ENCODE assay signal across 12 cellular contexts in the genomic region with DNA sequence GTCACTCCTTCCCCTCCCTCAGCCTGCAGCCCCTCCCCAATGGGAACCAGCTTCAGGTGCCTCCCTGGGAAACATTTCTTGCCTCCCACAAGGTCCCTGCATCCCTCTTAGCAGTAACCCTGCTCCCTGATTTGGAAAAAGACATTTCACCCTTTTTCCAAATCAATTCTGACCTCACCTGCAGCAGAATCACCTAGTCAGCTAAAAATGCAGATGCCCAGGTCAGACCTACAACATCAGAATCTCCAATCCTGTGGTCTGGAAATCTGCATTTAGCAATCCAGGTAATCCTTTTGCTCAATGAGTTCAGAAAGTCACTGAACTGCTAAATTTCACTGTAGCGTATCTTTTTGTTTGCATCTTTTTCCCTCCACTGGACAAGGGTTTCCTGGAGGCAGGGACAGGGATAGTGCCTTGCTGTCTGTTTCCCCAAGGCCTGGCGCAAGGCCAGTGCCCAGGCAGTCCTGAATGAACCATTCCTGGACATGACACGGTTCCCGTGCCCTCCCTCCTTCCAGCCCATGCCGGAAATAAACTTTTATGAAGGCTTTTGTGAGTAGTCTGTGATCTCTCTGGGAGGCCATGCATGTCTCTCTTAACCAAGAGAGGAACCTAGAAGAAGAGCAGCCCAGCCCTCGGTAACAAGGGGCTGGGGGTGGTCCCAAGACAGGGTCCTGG. TPM values are rescaled to one million over a fixed set of nuclear protein-coding genes. Genes with fewer than 3 reads are reported as not detected.
DNase-seq lines count a peak whose midpoint lies in the region; ATAC-seq, FAIRE-seq and TF ChIP-seq lines count a peak whose summit lies in the region.
"Had no signal": no experiment of that assay in that cellular context is flagged by ENCODE, and none has a peak within 500 bp of the region (broad histone marks: within the 10 kb centered on the region; RNA-seq: fewer than 3 reads in every experiment).

No MANE protein-coding gene starts in this region.

- peaks cover 2% of the 10 kb centered on the region for H3K36me3 Mint-ChIP-seq in T-helper 17 cell (ENCODE audit: low read depth)
- H3K36me3 Mint-ChIP-seq: stimulated activated effector memory CD8-positive, alpha-beta T cell treated with anti-CD3 and anti-CD28 coated beads, Interleukin-12 subunit alpha, Interleukin-12 subunit beta, amount 100 ng/mL, for 72 hours had no signal

- H3K36me3 ChIP-seq in right atrium auricular region (no peaks in the 10 kb centered on the region), bronchial epithelial cell (ENCODE audit: control insufficient read depth, insufficient read depth, low read length) (no peaks in the 10 kb centered on the region), left lung (no peaks in the 10 kb centered on the region)

- H3K9me3 ChIP-seq in right atrium auricular region: no peaks in the 10 kb centered on the region
- no peaks in the 10 kb centered on the region for H3K9me3 ChIP-seq in left lung
- H3K9me3 ChIP-seq in T-helper 17 cell (ENCODE audit: control insufficient read depth, low read length, poor library complexity, severe bottlenecking): no peaks in the 10 kb centered on the region

- no peak overlapping the region for H3K4me3 Mint-ChIP-seq in T-helper 17 cell
- H3K4me3 Mint-ChIP-seq: stimulated activated effector memory CD8-positive, alpha-beta T cell treated with anti-CD3 and anti-CD28 coated beads, Interleukin-12 subunit alpha, Interleukin-12 subunit beta, amount 100 ng/mL, for 72 hours; T-helper 1 cell treated with Interleukin-12 subunit alpha and Interleukin-12 subunit beta and Interleukin-4 antibody, amounts not matched to agents 30 μg/mL and 1 μg/mL, for 36 hours had no signal

- H3K27me3 ChIP-seq in right atrium auricular region (no peaks in the 10 kb centered on the region), bronchial epithelial cell (ENCODE audit: control insufficient read depth, insufficient read depth, low read length) (no peaks in the 10 kb centered on the region), left lung (peaks cover 0 to 25% of the 10 kb centered on the region in 2 donors)

- intact Hi-C loops in Right ventricle myocardium inferior (cut with DNase I): no loop called here
- intact Hi-C loops in left lung (cut with DNase I): no loop called here

- peaks cover 2% of the 10 kb centered on the region for H3K4me1 Mint-ChIP-seq in T-helper 17 cell

- H3K4me3 ChIP-seq in right atrium auricular region (no peak overlapping the region), bronchial epithelial cell (ENCODE audit: low read depth, low read length) (no peak overlapping the region), left lung (no peak overlapping the region)

- TF ChIP-seq CTCF in right atrium auricular region (IDR thresholded peaks at IDR 0.05) (no peak), bronchial epithelial cell (IDR thresholded peaks at IDR 0.05; ENCODE audit: insufficient read depth, low read length, severe bottlenecking) (no peak), left lung (IDR thresholded peaks at IDR 0.05) (no peak)

- DNase-seq in Right ventricle myocardium inferior (ENCODE audit: missing footprints): peak; percentile 84
- DNase-seq in right atrium auricular region (ENCODE audit: low spot score): no peak
- peak; percentile 33 for DNase-seq in bronchial epithelial cell (ENCODE audit: low read depth)
- DNase-seq in left lung: no peak
- DNase-seq in T-helper 17 cell: no peak
- no peak for DNase-seq in NCI-H1694 (lab: John Stamatoyannopoulos, UW)
- no peak for DNase-seq in NCI-H345 treated with DMSO at 0.1 percent for 48 hours (lab: John Stamatoyannopoulos, UW; ENCODE audit: unreplicated experiment)
- no peak for DNase-seq in NCI-H1105 (lab: John Stamatoyannopoulos, UW)
- DNase-seq: activated gamma-delta T cell, NCI-H1436 treated with DMSO at 0.1 percent for 48 hours had no signal

- H3K27ac ChIP-seq in right atrium auricular region: peak overlapping the region in 1 of 2 donors; percentile 51
- no peak overlapping the region for H3K27ac ChIP-seq in left lung

- H3K4me1 ChIP-seq in right atrium auricular region (peaks cover 0 to 28% of the 10 kb centered on the region in 2 donors), left lung (peaks cover 0 to 5% of the 10 kb centered on the region in 2 donors)

- no peak for FAIRE-seq in bronchial epithelial cell (lab: Jason Lieb, UNC)

- ATAC-seq in Right ventricle myocardium inferior (peak; percentile 85), left lung (peak; percentile 56), T-helper 17 cell (no peak)
- ATAC-seq: stimulated activated effector memory CD8-positive, alpha-beta T cell treated with anti-CD3 and anti-CD28 coated beads, Interleukin-12 subunit alpha, Interleukin-12 subunit beta, amount 100 ng/mL, for 72 hours had no signal

- H3K27me3 Mint-ChIP-seq in T-helper 17 cell: peaks cover 66% of the 10 kb centered on the region

- H3K27ac Mint-ChIP-seq in T-helper 17 cell: no peak overlapping the region
- H3K27ac Mint-ChIP-seq: stimulated activated effector memory CD8-positive, alpha-beta T cell treated with anti-CD3 and anti-CD28 coated beads, Interleukin-12 subunit alpha, Interleukin-12 subunit beta, amount 100 ng/mL, for 72 hours; T-helper 1 cell treated with Interleukin-12 subunit alpha and Interleukin-12 subunit beta and Interleukin-4 antibody, amounts not matched to agents 30 μg/mL and 1 μg/mL, for 36 hours had no signal

RNA-seq across cellular contexts. Expression of a gene that starts 44.0 kb away (rescaled TPM):
- total RNA-seq in Right ventricle myocardium inferior (1.0 TPM), right atrium auricular region (10 to 100 TPM in 1 of 2 donors, 1 to 10 TPM in 1; 5.7 to 11.8 TPM), bronchial epithelial cell (under 0.01 TPM in 1 of 2 replicates, not detected in the other), left lung (1 to 10 TPM; 2.1 to 4.0 TPM), T-helper 17 cell (not detected)

Comparison
In these comparisons a context has a peak if more than half of its experiments do, and no peak if none do; other contexts are left out.
1. DNase-seq: peak in Right ventricle myocardium inferior (single experiment) and bronchial epithelial cell (single experiment); none in right atrium auricular region (single experiment), left lung (0 of 2), T-helper 17 cell (0 of 3), NCI-H1694 (single experiment), NCI-H345 treated with DMSO at 0.1 percent for 48 hours (single experiment) and NCI-H1105 (single experiment).